In the genomic region with DNA sequence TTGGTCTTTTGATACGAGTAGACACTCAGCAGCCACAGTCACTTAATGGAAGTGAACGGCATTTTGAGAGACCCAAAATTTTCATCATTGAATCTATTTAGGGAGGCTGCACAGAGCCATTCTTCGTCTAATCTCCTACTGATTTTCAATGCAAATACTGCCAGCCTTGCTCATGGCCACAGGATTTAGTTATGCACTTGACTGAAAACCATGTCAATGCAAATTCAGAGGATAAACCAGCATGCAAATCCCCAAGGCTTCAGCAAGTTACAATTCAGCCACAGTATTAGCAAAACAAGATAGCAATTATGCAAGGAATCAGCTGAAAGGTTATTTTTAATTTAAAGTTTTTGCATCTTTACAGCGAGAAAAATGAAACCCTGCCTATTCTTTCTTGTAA, we compare ENCODE assay signal across 26 cellular contexts.
"Had no signal": no experiment of that assay in that cellular context is flagged by ENCODE, and none has a peak within 500 bp of the region (broad histone marks: within the 10 kb centered on the region; RNA-seq: fewer than 3 reads in every experiment).

No MANE protein-coding gene starts in this region.

- H3K4me1 Mint-ChIP-seq: activated naive CD4-positive, alpha-beta T cell treated with anti-CD3 and anti-CD28 coated beads, Interleukin-2, amount 10 ng/mL, durations not matched to agents 7 days and 5 days; activated naive CD8-positive, alpha-beta T cell treated with anti-CD3 and anti-CD28 coated beads, Interleukin-2, amount 10 ng/mL, durations not matched to agents 7 days and 5 days; naive B cell; stimulated activated memory B cell treated with anti-CD40 and anti-IgM and Interleukin-4, amounts not matched to agents 10 μg/mL and 1 μg/mL and 100 μg/mL, for 72 hours; stimulated activated naive CD8-positive, alpha-beta T cell treated with anti-CD3 and anti-CD28 coated beads, Interleukin-15, amount 100 ng/mL, for 72 hours had no signal

- H3K36me3 Mint-ChIP-seq: activated naive CD4-positive, alpha-beta T cell treated with anti-CD3 and anti-CD28 coated beads, Interleukin-2, amount 10 ng/mL, durations not matched to agents 7 days and 5 days; activated naive CD8-positive, alpha-beta T cell treated with anti-CD3 and anti-CD28 coated beads, Interleukin-2, amount 10 ng/mL, durations not matched to agents 7 days and 5 days; mesothelial cell of epicardium; naive B cell; stimulated activated memory B cell treated with anti-CD40 and anti-IgM and Interleukin-4, amounts not matched to agents 10 μg/mL and 1 μg/mL and 100 μg/mL, for 72 hours had no signal

- DNase-seq: activated CD4-positive, alpha-beta T cell treated with anti-CD3 and anti-CD28 coated beads for 1 hour; activated CD4-positive, alpha-beta T cell treated with anti-CD3 and anti-CD28 coated beads, Interleukin-2, amount 50 U/mL, for 1 hour; activated CD8-positive, alpha-beta T cell treated with anti-CD3 and anti-CD28 coated beads, Interleukin-2, amount 10 ng/mL, durations not matched to agents 7 days and 5 days; activated effector memory CD4-positive, alpha-beta T cell treated with anti-CD3 and anti-CD28 coated beads, Interleukin-2, amount 50 U/mL, for 16 hours; activated naive CD4-positive, alpha-beta T cell treated with anti-CD3 and anti-CD28 coated beads, Interleukin-2, amount 10 ng/mL, durations not matched to agents 7 days and 5 days; activated naive CD8-positive, alpha-beta T cell treated with anti-CD3 and anti-CD28 coated beads, Interleukin-2, amount 10 ng/mL, durations not matched to agents 7 days and 5 days; caudate nucleus; cortex of kidney; effector memory CD8-positive, alpha-beta T cell; kidney; naive B cell; ovary; stimulated activated CD4-positive, alpha-beta T cell treated with anti-CD3 and anti-CD28 coated beads, Interleukin-4, amount 100 ng/mL, for 4 hours; stimulated activated CD8-positive, alpha-beta memory T cell treated with anti-CD3 and anti-CD28 coated beads, Interleukin-4, amount 100 ng/mL, for 48 hours; stimulated activated naive CD8-positive, alpha-beta T cell treated with anti-CD3 and anti-CD28 coated beads, Interleukin-15, amount 100 ng/mL, for 72 hours; substantia nigra; T-helper 2 cell; thyroid gland; upper lobe of left lung had no signal

- H3K79me2 ChIP-seq: hepatocyte had no signal

- H2AFZ ChIP-seq: hepatocyte had no signal

- H3K4me3 Mint-ChIP-seq: activated CD8-positive, alpha-beta T cell treated with anti-CD3 and anti-CD28 coated beads, Interleukin-2, amount 10 ng/mL, durations not matched to agents 7 days and 5 days; activated naive CD4-positive, alpha-beta T cell treated with anti-CD3 and anti-CD28 coated beads, Interleukin-2, amount 10 ng/mL, durations not matched to agents 7 days and 5 days; activated naive CD8-positive, alpha-beta T cell treated with anti-CD3 and anti-CD28 coated beads, Interleukin-2, amount 10 ng/mL, durations not matched to agents 7 days and 5 days; activated T-helper 1 cell treated with anti-CD3 and anti-CD28 coated beads, Interleukin-12 subunit alpha, Interleukin-12 subunit beta, Interleukin-2, Interleukin-4 antibody, amounts not matched to agents 30 ng/mL and 10 ng/mL and 1 ng/mL, durations not matched to agents 14 hours and 24 hours and 36 hours; effector memory CD8-positive, alpha-beta T cell; mesothelial cell of epicardium; naive B cell; stimulated activated memory B cell treated with anti-CD40 and anti-IgM and Interleukin-4, amounts not matched to agents 10 μg/mL and 1 μg/mL and 100 μg/mL, for 72 hours; stimulated activated naive CD8-positive, alpha-beta T cell treated with anti-CD3 and anti-CD28 coated beads, Interleukin-15, amount 100 ng/mL, for 72 hours had no signal

- H3K9me3 ChIP-seq: gastroesophageal sphincter, ovary, thyroid gland, upper lobe of left lung had no signal

- H3K4me3 ChIP-seq: gastroesophageal sphincter, hepatocyte, ovary, skin epidermis, thyroid gland, upper lobe of left lung had no signal

- H3K27ac ChIP-seq: gastroesophageal sphincter, hepatocyte, ovary, skin epidermis, thyroid gland, upper lobe of left lung had no signal

- H3K4me1 ChIP-seq: gastroesophageal sphincter, thyroid gland, upper lobe of left lung had no signal

- H3K27me3 ChIP-seq: gastroesophageal sphincter, hepatocyte, ovary, thyroid gland, upper lobe of left lung had no signal

- ATAC-seq: activated CD8-positive, alpha-beta T cell treated with anti-CD3 and anti-CD28 coated beads, Interleukin-2, amount 10 ng/mL, durations not matched to agents 7 days and 5 days; effector memory CD8-positive, alpha-beta T cell; gastroesophageal sphincter; stimulated activated memory B cell treated with anti-CD40 and anti-IgM and Interleukin-4, amounts not matched to agents 10 μg/mL and 1 μg/mL and 100 μg/mL, for 72 hours; stimulated activated naive CD8-positive, alpha-beta T cell treated with anti-CD3 and anti-CD28 coated beads, Interleukin-15, amount 100 ng/mL, for 72 hours had no signal

- H3K9me3 Mint-ChIP-seq: activated naive CD8-positive, alpha-beta T cell treated with anti-CD3 and anti-CD28 coated beads, Interleukin-2, amount 10 ng/mL, durations not matched to agents 7 days and 5 days; activated T-helper 1 cell treated with anti-CD3 and anti-CD28 coated beads, Interleukin-12 subunit alpha, Interleukin-12 subunit beta, Interleukin-2, Interleukin-4 antibody, amounts not matched to agents 30 ng/mL and 10 ng/mL and 1 ng/mL, durations not matched to agents 14 hours and 24 hours and 36 hours had no signal

- H3K27ac Mint-ChIP-seq: activated CD8-positive, alpha-beta T cell treated with anti-CD3 and anti-CD28 coated beads, Interleukin-2, amount 10 ng/mL, durations not matched to agents 7 days and 5 days; activated naive CD4-positive, alpha-beta T cell treated with anti-CD3 and anti-CD28 coated beads, Interleukin-2, amount 10 ng/mL, durations not matched to agents 7 days and 5 days; activated naive CD8-positive, alpha-beta T cell treated with anti-CD3 and anti-CD28 coated beads, Interleukin-2, amount 10 ng/mL, durations not matched to agents 7 days and 5 days; activated T-helper 1 cell treated with anti-CD3 and anti-CD28 coated beads, Interleukin-12 subunit alpha, Interleukin-12 subunit beta, Interleukin-2, Interleukin-4 antibody, amounts not matched to agents 30 ng/mL and 10 ng/mL and 1 ng/mL, durations not matched to agents 14 hours and 24 hours and 36 hours; effector memory CD8-positive, alpha-beta T cell; mesothelial cell of epicardium; naive B cell; progenitor cell of endocrine pancreas; stimulated activated memory B cell treated with anti-CD40 and anti-IgM and Interleukin-4, amounts not matched to agents 10 μg/mL and 1 μg/mL and 100 μg/mL, for 72 hours; stimulated activated naive CD8-positive, alpha-beta T cell treated with anti-CD3 and anti-CD28 coated beads, Interleukin-15, amount 100 ng/mL, for 72 hours had no signal

- H3K4me2 ChIP-seq: hepatocyte had no signal

- H3K27me3 Mint-ChIP-seq: activated naive CD4-positive, alpha-beta T cell treated with anti-CD3 and anti-CD28 coated beads, Interleukin-2, amount 10 ng/mL, durations not matched to agents 7 days and 5 days; activated naive CD8-positive, alpha-beta T cell treated with anti-CD3 and anti-CD28 coated beads, Interleukin-2, amount 10 ng/mL, durations not matched to agents 7 days and 5 days; effector memory CD8-positive, alpha-beta T cell; naive B cell; stimulated activated memory B cell treated with anti-CD40 and anti-IgM and Interleukin-4, amounts not matched to agents 10 μg/mL and 1 μg/mL and 100 μg/mL, for 72 hours; stimulated activated naive CD8-positive, alpha-beta T cell treated with anti-CD3 and anti-CD28 coated beads, Interleukin-15, amount 100 ng/mL, for 72 hours had no signal

- H3K36me3 ChIP-seq: gastroesophageal sphincter, ovary, thyroid gland, upper lobe of left lung had no signal
